Comparison of ENCODE assay signal across 12 cellular contexts in genomic region chr21:46024983-46025860, GRCh38. TPM values are rescaled to one million over a fixed set of nuclear protein-coding genes. Genes with fewer than 3 reads are reported as not detected.
DNase-seq lines count a peak whose midpoint lies in the region; ATAC-seq and TF ChIP-seq lines count a peak whose summit lies in the region.
"Had no signal": no experiment of that assay in that cellular context is flagged by ENCODE, and none has a peak within 500 bp of the region (broad histone marks: within the 10 kb centered on the region; RNA-seq: fewer than 3 reads in every experiment).

No MANE protein-coding gene starts in this region.

- H3K9me1 ChIP-seq in IMR-90 (ENCODE audit: insufficient read depth, low read length), result 0 out of 2 replicates have a peak, but pooled peaks cover 8% of the 10 kb centered on the region

- H3K4me1 Mint-ChIP-seq in neural crest cell, result peaks cover 11% of the 10 kb centered on the region
- H3K4me1 Mint-ChIP-seq in activated CD4-positive, alpha-beta T cell treated with anti-CD3 and anti-CD28 coated beads, Interleukin-2, amount 10 ng/mL, durations not matched to agents 7 days and 5 days, result no peaks in the 10 kb centered on the region
- H3K4me1 Mint-ChIP-seq: B cell had no signal

- H3K18ac ChIP-seq in IMR-90 (ENCODE audit: low read depth, low read length), result peak overlapping the region; percentile 52

- no peaks in the 10 kb centered on the region for H3K79me2 ChIP-seq in ACC112 (ENCODE audit: control insufficient read depth, insufficient read depth, low read length, unreplicated experiment)

- no peaks in the 10 kb centered on the region for H4K20me1 ChIP-seq in IMR-90 (ENCODE audit: insufficient read depth, low read length)

- H3K4me1 ChIP-seq in ACC112 (ENCODE audit: control insufficient read depth, insufficient read depth, low read length, unreplicated experiment) (peaks cover 25% of the 10 kb centered on the region), IMR-90 (ENCODE audit: control insufficient read depth, insufficient read depth, low read length) (peaks cover 14% of the 10 kb centered on the region), esophagus squamous epithelium (peaks cover 2 to 41% (median 4%) of the 10 kb centered on the region in 3 donors)
- H3K4me1 ChIP-seq: body of pancreas, spleen had no signal

- in situ Hi-C loops in IMR-90 (cut with MboI; ENCODE audit: low sequenced_read_pairs), result no loop called here

- H2BK120ac ChIP-seq in IMR-90 (ENCODE audit: low read depth, low read length), result peak overlapping the region; percentile 49

- H3K36me3 Mint-ChIP-seq in neural crest cell (ENCODE audit: low read depth), result peaks cover 14% of the 10 kb centered on the region
- H3K36me3 Mint-ChIP-seq in activated CD4-positive, alpha-beta T cell treated with anti-CD3 and anti-CD28 coated beads, Interleukin-2, amount 10 ng/mL, durations not matched to agents 7 days and 5 days (ENCODE audit: low read depth), result no peaks in the 10 kb centered on the region

- no peaks in the 10 kb centered on the region for H3K27me3 ChIP-seq in ACC112 (ENCODE audit: insufficient read depth, low read length)
- peaks cover 2% of the 10 kb centered on the region; the same call in 1 of the 2 replicates for H3K27me3 ChIP-seq in IMR-90 (ENCODE audit: control insufficient read depth, insufficient read depth, low read length)
- peaks cover 0 to 6% (median 0%) of the 10 kb centered on the region in 4 donors for H3K27me3 ChIP-seq in esophagus squamous epithelium
- peaks cover 0 to 23% (median 0%) of the 10 kb centered on the region in 45 donors for H3K27me3 ChIP-seq in dorsolateral prefrontal cortex
- H3K27me3 ChIP-seq: body of pancreas had no signal

- dilution Hi-C loops in IMR-90 (cut with HindIII; ENCODE audit: low sequenced_read_pairs, unreplicated experiment), result no loop called here

- CTCF ChIA-PET in IMR-90 (lab: Yijun Ruan, JAX), result interaction anchor here (0.5 kb wide), 1 partner anchor 13 kb away, joined by 3 read pairs; no protein-coding TSS in a partner anchor
- CTCF ChIA-PET in activated CD4-positive, alpha-beta T cell treated with anti-CD3 and anti-CD28 coated beads, Interleukin-2, amount 10 ng/mL, durations not matched to agents 7 days and 5 days (lab: Charles Lee), result no interaction called here

- peak overlapping the region in 1 of 2 experiments; percentile 26; a peak in 2 of 4 replicates for H4K8ac ChIP-seq in IMR-90 (ENCODE audit: low read depth in 2 of 2, low read length in 2 of 2)

- H2AK5ac ChIP-seq in IMR-90 (ENCODE audit: low read depth, low read length), result peak overlapping the region; percentile 5; the same call in 1 of the 2 replicates

- TF ChIP-seq CTCF in IMR-90 (conservative IDR thresholded peaks at IDR 0.05; ENCODE audit: low read depth, low read length) (no peak), esophagus squamous epithelium (IDR thresholded peaks at IDR 0.05) (no peak), neural crest cell (conservative IDR thresholded peaks at IDR 0.05) (no peak), dorsolateral prefrontal cortex (IDR thresholded peaks at IDR 0.05 in 54 of 56, conservative IDR thresholded peaks at IDR 0.05 in 2 of 56; ENCODE audit: low read depth in 1 of 56, partially characterized antibody in 56 of 56) (no peak)

- no peak for TF ChIP-seq RAD21 in IMR-90 (IDR thresholded peaks at IDR 0.05; ENCODE audit: low read length)

- peak overlapping the region; percentile 55; the same call in 1 of the 2 replicates for H3K4ac ChIP-seq in IMR-90 (ENCODE audit: low read depth, low read length)

- H3K23ac ChIP-seq in IMR-90 (ENCODE audit: low read depth, low read length), result peak overlapping the region; percentile 20

- no TSS peak for BruUV-seq in IMR-90 (replicated peaks; lab: Mats Ljungman, UMichigan)

- peak overlapping the region; percentile 36 for H2BK20ac ChIP-seq in IMR-90 (ENCODE audit: low read depth, low read length)

- no peak overlapping the region for H2AK9ac ChIP-seq in IMR-90 (replicated peaks; ENCODE audit: low read depth, low read length, poor library complexity)

- H4K5ac ChIP-seq in IMR-90 (ENCODE audit: low read depth, low read length), result peak overlapping the region; percentile 51

- no peaks in the 10 kb centered on the region for H3K36me3 ChIP-seq in ACC112 (ENCODE audit: insufficient read depth, low read length)
- no peaks in the 10 kb centered on the region for H3K36me3 ChIP-seq in IMR-90 (ENCODE audit: control insufficient read depth, insufficient read depth, low read length)
- H3K36me3 ChIP-seq in esophagus squamous epithelium, result no peaks in the 10 kb centered on the region
- H3K36me3 ChIP-seq: spleen had no signal

- peak overlapping the region; percentile 41 for H3K14ac ChIP-seq in IMR-90 (replicated peaks; ENCODE audit: low read depth, low read length)

- H3K27me3 Mint-ChIP-seq in neural crest cell (ENCODE audit: low read depth), result no peaks in the 10 kb centered on the region
- peaks cover 16% of the 10 kb centered on the region for H3K27me3 Mint-ChIP-seq in activated CD4-positive, alpha-beta T cell treated with anti-CD3 and anti-CD28 coated beads, Interleukin-2, amount 10 ng/mL, durations not matched to agents 7 days and 5 days

- POLR2A ChIA-PET in IMR-90 (lab: Charles Lee; ENCODE audit: unreplicated experiment), result no interaction called here
- POLR2A ChIA-PET in activated CD4-positive, alpha-beta T cell treated with anti-CD3 and anti-CD28 coated beads, Interleukin-2, amount 10 ng/mL, durations not matched to agents 7 days and 5 days (lab: Charles Lee), result no interaction called here

- peaks cover 13% of the 10 kb centered on the region for H3K9me3 Mint-ChIP-seq in neural crest cell
- peaks cover 11% of the 10 kb centered on the region for H3K9me3 Mint-ChIP-seq in activated CD4-positive, alpha-beta T cell treated with anti-CD3 and anti-CD28 coated beads, Interleukin-2, amount 10 ng/mL, durations not matched to agents 7 days and 5 days

- H3K4me3 ChIP-seq in ACC112 (ENCODE audit: low read depth, low read length) (peak overlapping the region; percentile 2), IMR-90 (ENCODE audit: insufficient read depth, low read depth, low read length) (no peak overlapping the region), esophagus squamous epithelium (no peak overlapping the region), dorsolateral prefrontal cortex (no peak overlapping the region)
- H3K4me3 ChIP-seq: body of pancreas, spleen had no signal

- H2AFZ ChIP-seq in ACC112 (ENCODE audit: low read length, unreplicated experiment) (peak overlapping the region; percentile 5), IMR-90 (replicated peaks; ENCODE audit: low read length, poor library complexity) (peak overlapping the region; percentile 7)

- peak overlapping the region; percentile 60 for H4K91ac ChIP-seq in IMR-90 (ENCODE audit: insufficient read depth, low read depth, low read length)

- ATAC-seq in IMR-90 (ENCODE audit: low read depth) (peak; percentile 36), HG03280 (IDR thresholded peaks at IDR 0.05; ENCODE audit: unreplicated experiment) (no peak)
- ATAC-seq: body of pancreas had no signal

- intact Hi-C loops in IMR-90 (cut with micrococcal nuclease), result no loop called here
- intact Hi-C loops in esophagus squamous epithelium (cut with DNase I), result no loop called here
- intact Hi-C loops in dorsolateral prefrontal cortex (cut with DNase I), result no loop called here

- peak overlapping the region; percentile 35 for H3K27ac Mint-ChIP-seq in neural crest cell (ENCODE audit: unreplicated experiment)
- no peak overlapping the region for H3K27ac Mint-ChIP-seq in activated CD4-positive, alpha-beta T cell treated with anti-CD3 and anti-CD28 coated beads, Interleukin-2, amount 10 ng/mL, durations not matched to agents 7 days and 5 days
- H3K27ac Mint-ChIP-seq: B cell had no signal

- H3K9me3 ChIP-seq in IMR-90 (ENCODE audit: control insufficient read depth, insufficient read depth, low read length) (peaks cover 2% of the 10 kb centered on the region; the same call in 1 of the 2 replicates), esophagus squamous epithelium (peaks cover 0 to 10% (median 0%) of the 10 kb centered on the region in 3 donors)

- no peaks in the 10 kb centered on the region for H3K79me1 ChIP-seq in IMR-90 (ENCODE audit: low read depth in 1 of 2, low read length in 2 of 2)

- H3K9ac ChIP-seq in IMR-90 (ENCODE audit: low read depth, low read length), result peak overlapping the region; percentile 7; the same call in 1 of the 2 replicates

- peak overlapping the region; percentile 16 for H2BK5ac ChIP-seq in IMR-90 (ENCODE audit: low read depth, low read length, poor library complexity, severe bottlenecking)

- no peak overlapping the region for H3K56ac ChIP-seq in IMR-90 (ENCODE audit: extremely low read depth, insufficient read depth, low read length)

- peak overlapping the region; percentile 1; the same call in 1 of the 3 replicates for H2BK15ac ChIP-seq in IMR-90 (ENCODE audit: low read depth, low read length)

- no peak overlapping the region for H3K4me3 Mint-ChIP-seq in neural crest cell
- no peak overlapping the region for H3K4me3 Mint-ChIP-seq in activated CD4-positive, alpha-beta T cell treated with anti-CD3 and anti-CD28 coated beads, Interleukin-2, amount 10 ng/mL, durations not matched to agents 7 days and 5 days
- H3K4me3 Mint-ChIP-seq: B cell had no signal

- peak overlapping the region; percentile 48 for H3K4me2 ChIP-seq in IMR-90 (ENCODE audit: low read depth, low read length)

- H3K27ac ChIP-seq in ACC112 (ENCODE audit: low read depth, low read length), result peak overlapping the region; percentile 64
- H3K27ac ChIP-seq in IMR-90 (ENCODE audit: insufficient read depth, low read length), result peak overlapping the region; percentile 6; the same call in 1 of the 2 replicates
- peak overlapping the region in 3 of 4 donors; percentile 63 to 72 (median 70) for H3K27ac ChIP-seq in esophagus squamous epithelium
- no peak overlapping the region for H3K27ac ChIP-seq in dorsolateral prefrontal cortex
- H3K27ac ChIP-seq: body of pancreas had no signal

- 0% methylated on average over 1 of the region's 3 CpGs; no CpG with 5 or more reads in 1 of the 2 experiments for WGBS in IMR-90 (ENCODE audit: extremely low coverage in 2 of 2, insufficient read length in 1 of 2), 2 experiments
- WGBS in esophagus squamous epithelium, 2 donors, result 38 to 49% methylated on average over 3 of the region's 3 CpGs

- TF ChIP-seq POLR2A in IMR-90 (IDR thresholded peaks at IDR 0.05; ENCODE audit: low read depth, low read length) (no peak), esophagus squamous epithelium (IDR thresholded peaks at IDR 0.05) (no peak)

- peak; percentile 67 for DNase-seq in IMR-90
- no peak for DNase-seq in esophagus squamous epithelium (lab: John Stamatoyannopoulos, UW)
- no peak for DNase-seq in neural crest cell (ENCODE audit: low read depth, low spot score)
- no peak for DNase-seq in activated CD4-positive, alpha-beta T cell treated with anti-CD3 and anti-CD28 coated beads, Interleukin-2, amount 10 ng/mL, durations not matched to agents 7 days and 5 days
- DNase-seq in dorsolateral prefrontal cortex, result no peak
- no peak for DNase-seq in activated CD4-positive, CD25-positive, alpha-beta regulatory T cell treated with anti-CD3 and anti-CD28 coated beads, Interleukin-2, amount 50 U/mL, for 72 hours
- DNase-seq: body of pancreas, NCI-H2081 treated with DMSO at 0.1 percent for 48 hours, spleen had no signal

RNA-seq across cellular contexts. Expression of gene COL6A1, which starts 43.7 kb away (rescaled TPM):
- total RNA-seq in IMR-90 (2012; rRNA removed), result 173 and 186 TPM in 2 replicates
- 1,556 and 1,578 TPM in 2 replicates for polyA plus RNA-seq in IMR-90 (2012; rRNA removed)
- 1,992 and 3,331 TPM in 2 replicates for polyA plus RNA-seq in IMR-90 (2012; cell fraction: cytosol; rRNA removed)
- polyA plus RNA-seq in IMR-90 (2012; cell fraction: nucleus; rRNA removed; ENCODE audit: low replicate concordance), result 5,237 and 11,886 TPM in 2 replicates
- total RNA-seq in esophagus squamous epithelium, result 100 to 1,000 TPM in 1 of 4 donors, 10 to 100 TPM in 3; 25.0 to 242 (median 54.9) TPM
- 118 and 120 TPM in 2 replicates for total RNA-seq in neural crest cell
- total RNA-seq in activated CD4-positive, alpha-beta T cell treated with anti-CD3 and anti-CD28 coated beads, Interleukin-2, amount 10 ng/mL, durations not matched to agents 7 days and 5 days, result under 1 TPM; 0.27 to 0.40 TPM
- 100 to 1,000 TPM in 9 of 120 experiments, 10 to 100 TPM in 111; 33.4 to 128 (median 64.7) TPM for total RNA-seq in dorsolateral prefrontal cortex

Comparison
In these comparisons a context has a peak if more than half of its experiments do, and no peak if none do; other contexts are left out.
1. H3K27ac ChIP-seq: peak in ACC112 (single experiment), IMR-90 (single experiment) and esophagus squamous epithelium (3 of 4); none in dorsolateral prefrontal cortex (0 of 59).
2. RNA of gene COL6A1, which starts 43.7 kb away (total RNA-seq): 173 to 186 TPM in IMR-90, 118 to 120 TPM in neural crest cell, 33.4 to 128 TPM in dorsolateral prefrontal cortex and 25.0 to 242 TPM in esophagus squamous epithelium; 0.27 to 0.40 TPM in activated CD4-positive, alpha-beta T cell treated with anti-CD3 and anti-CD28 coated beads, Interleukin-2, amount 10 ng/mL, durations not matched to agents 7 days and 5 days; every median in the first group is over 10 times any median in the second.